Comparison of ENCODE assay signal across 15 cellular contexts in genomic region chr1:206512521-206513180, GRCh38. TPM values are rescaled to one million over a fixed set of nuclear protein-coding genes. Genes with fewer than 3 reads are reported as not detected.
DNase-seq lines count a peak whose midpoint lies in the region; ATAC-seq, FAIRE-seq and TF ChIP-seq lines count a peak whose summit lies in the region.
"Had no signal": no experiment of that assay in that cellular context is flagged by ENCODE, and none has a peak within 500 bp of the region (broad histone marks: within the 10 kb centered on the region; RNA-seq: fewer than 3 reads in every experiment).

No MANE protein-coding gene starts in this region.

- no peak for TF ChIP-seq POLR2A in HCT116 (IDR thresholded peaks at IDR 0.05; ENCODE audit: borderline replicate concordance, extremely low read depth, insufficient read depth, insufficient read length)

- H3K4me3 Mint-ChIP-seq in astrocyte (ENCODE audit: unreplicated experiment), result no peak overlapping the region
- H3K4me3 Mint-ChIP-seq: activated naive CD4-positive, alpha-beta T cell treated with anti-CD3 and anti-CD28 coated beads, Interleukin-2, amount 50 U/mL, for 24 hours; H9; naive B cell; stimulated activated naive B cell treated with anti-CD40 and anti-IgM and Interleukin-4, amounts not matched to agents 10 μg/mL and 1 μg/mL and 100 μg/mL, for 72 hours had no signal

- DNase-seq in HCT116 (ENCODE audit: low read depth, low spot score) (no peak), astrocyte (ENCODE audit: low read depth) (no peak), smooth muscle cell (lab: John Stamatoyannopoulos, UW; ENCODE audit: unreplicated experiment) (no peak), DMS153 (lab: John Stamatoyannopoulos, UW) (no peak), left lobe of liver (ENCODE audit: low spot score) (no peak)
- no peak for DNase-seq in activated CD8-positive, alpha-beta memory T cell treated with anti-CD3 and anti-CD28 coated beads, Interleukin-2, amount 50 U/mL, for 48 hours
- DNase-seq: H9; KBM-7; naive B cell; stimulated activated naive B cell treated with anti-CD40 and anti-IgM and Interleukin-4, amounts not matched to agents 10 μg/mL and 1 μg/mL and 100 μg/mL, for 72 hours; T-helper 1 cell had no signal

- H3K27me3 ChIP-seq in HCT116 (ENCODE audit: insufficient read depth, low read length) (no peaks in the 10 kb centered on the region), astrocyte (ENCODE audit: insufficient read depth, low read length) (peaks cover 33% of the 10 kb centered on the region), liver (ENCODE audit: control insufficient read depth in 4 of 4, insufficient read depth in 4 of 4, low read length in 3 of 4) (no peaks in the 10 kb centered on the region), smooth muscle cell (ENCODE audit: low read depth) (no peaks in the 10 kb centered on the region)

- CTCF ChIA-PET in HCT116 (lab: Charles Lee), result no interaction called here

- H3K36me3 Mint-ChIP-seq in astrocyte (ENCODE audit: low read depth, unreplicated experiment), result no peaks in the 10 kb centered on the region
- H3K36me3 Mint-ChIP-seq: activated naive CD4-positive, alpha-beta T cell treated with anti-CD3 and anti-CD28 coated beads, Interleukin-2, amount 50 U/mL, for 24 hours; naive B cell; stimulated activated naive B cell treated with anti-CD40 and anti-IgM and Interleukin-4, amounts not matched to agents 10 μg/mL and 1 μg/mL and 100 μg/mL, for 72 hours had no signal

- no TSS peak for BruUV-seq in HCT116 (replicated peaks; lab: Mats Ljungman, UMichigan)

- H4K20me1 ChIP-seq in HCT116 (ENCODE audit: insufficient read depth), result no peaks in the 10 kb centered on the region
- peaks cover 7% of the 10 kb centered on the region for H4K20me1 ChIP-seq in astrocyte (ENCODE audit: insufficient read depth, low read length)
- H4K20me1 ChIP-seq in smooth muscle cell (ENCODE audit: low read depth), result no peaks in the 10 kb centered on the region

- H3K27ac ChIP-seq in HCT116 (ENCODE audit: low read depth, low read length), result peak overlapping the region; percentile 56
- H3K27ac ChIP-seq in astrocyte (ENCODE audit: low read depth, low read length), result no peak overlapping the region
- H3K27ac ChIP-seq in liver (ENCODE audit: low read depth in 1 of 2, low read length in 2 of 2), result peak overlapping the region; percentile 32 to 51
- peak overlapping the region; percentile 54 for H3K27ac ChIP-seq in smooth muscle cell (ENCODE audit: low read depth)

- H3K4me1 ChIP-seq in HCT116 (ENCODE audit: control insufficient read depth in 1 of 2, insufficient read depth in 2 of 2, low read length in 2 of 2), result peaks cover 24 to 73% of the 10 kb centered on the region in 2 experiments
- peaks cover 26% of the 10 kb centered on the region for H3K4me1 ChIP-seq in astrocyte (ENCODE audit: insufficient read depth, low read length)
- H3K4me1 ChIP-seq in liver (ENCODE audit: control insufficient read depth in 4 of 4, insufficient read depth in 4 of 4, low read length in 3 of 4), result peaks cover 9 to 64% (median 52%) of the 10 kb centered on the region in 4 donors
- peaks cover 14% of the 10 kb centered on the region for H3K4me1 ChIP-seq in smooth muscle cell (ENCODE audit: low read depth)

- no peak for FAIRE-seq in astrocyte (lab: Jason Lieb, UNC)

- H3K4me2 ChIP-seq in HCT116 (ENCODE audit: low read length) (peak overlapping the region; percentile 82), astrocyte (ENCODE audit: low read length) (peak overlapping the region; percentile 70), smooth muscle cell (peak overlapping the region; percentile 58)

- peak overlapping the region in 1 of 2 experiments; percentile 45; a peak in 1 of 4 replicates for H3K4me3 ChIP-seq in HCT116 (replicated peaks in 1 of 2; ENCODE audit: low read depth in 1 of 2, low read length in 2 of 2)
- no peak overlapping the region for H3K4me3 ChIP-seq in astrocyte (ENCODE audit: insufficient read depth, low read depth, low read length)
- H3K4me3 ChIP-seq in liver (ENCODE audit: low read depth in 1 of 3, low read length in 3 of 3), result no peak overlapping the region
- H3K4me3 ChIP-seq in smooth muscle cell, result no peak overlapping the region

- 83% methylated on average over 11 of the region's 11 CpGs for WGBS in liver
- 89% methylated on average over 11 of the region's 11 CpGs for WGBS in smooth muscle cell (ENCODE audit: low lambda C conversion rate)

- H2AFZ ChIP-seq in HCT116 (ENCODE audit: low read depth, low read length, poor library complexity, severe bottlenecking) (no peak overlapping the region), astrocyte (ENCODE audit: low read depth, low read length) (no peak overlapping the region), smooth muscle cell (ENCODE audit: low read depth) (no peak overlapping the region)

- H3F3A ChIP-seq in smooth muscle cell (ENCODE audit: low read depth), result peaks cover 3% of the 10 kb centered on the region

- TF ChIP-seq RAD21 in HCT116 (IDR thresholded peaks at IDR 0.05; ENCODE audit: low read depth) (no peak), liver (IDR thresholded peaks at IDR 0.05) (no peak)

- H3K4me1 Mint-ChIP-seq in astrocyte (ENCODE audit: low read depth, unreplicated experiment), result peaks cover 15% of the 10 kb centered on the region

- H3K9me3 ChIP-seq in HCT116 (ENCODE audit: control insufficient read depth in 1 of 2, insufficient read depth in 1 of 2, low read depth in 1 of 2, low read length in 2 of 2), result no peaks in the 10 kb centered on the region
- no peaks in the 10 kb centered on the region for H3K9me3 ChIP-seq in astrocyte (ENCODE audit: insufficient read depth, low read depth, low read length)
- no peaks in the 10 kb centered on the region for H3K9me3 ChIP-seq in liver (ENCODE audit: control insufficient read depth in 4 of 4, low read length in 3 of 4)
- no peaks in the 10 kb centered on the region for H3K9me3 ChIP-seq in smooth muscle cell (replicated peaks; ENCODE audit: low read depth)

- H3K27ac Mint-ChIP-seq in astrocyte (ENCODE audit: unreplicated experiment), result no peak overlapping the region
- H3K27ac Mint-ChIP-seq: activated naive CD4-positive, alpha-beta T cell treated with anti-CD3 and anti-CD28 coated beads, Interleukin-2, amount 50 U/mL, for 24 hours; H9; stimulated activated naive B cell treated with anti-CD40 and anti-IgM and Interleukin-4, amounts not matched to agents 10 μg/mL and 1 μg/mL and 100 μg/mL, for 72 hours had no signal

- H3K27me3 Mint-ChIP-seq in astrocyte (ENCODE audit: low read depth, unreplicated experiment), result peaks cover 56% of the 10 kb centered on the region

- no peak for TF ChIP-seq CTCF in HCT116 (IDR thresholded peaks at IDR 0.05 in 2 of 3, conservative IDR thresholded peaks at IDR 0.05 in 1 of 3; ENCODE audit: borderline replicate concordance in 1 of 3, insufficient read depth in 1 of 3, low read depth in 2 of 3, low read length in 2 of 3)
- TF ChIP-seq CTCF in astrocyte (IDR thresholded peaks at IDR 0.05; ENCODE audit: insufficient read depth, low read depth, low read length), result no peak
- TF ChIP-seq CTCF in liver (IDR thresholded peaks at IDR 0.05; ENCODE audit: low read depth, low read length, missing input control), result no peak
- TF ChIP-seq CTCF in smooth muscle cell (IDR thresholded peaks at IDR 0.05; ENCODE audit: borderline replicate concordance, insufficient read depth, poor library complexity, severe bottlenecking), result no peak

- no peaks in the 10 kb centered on the region for H3K9me2 ChIP-seq in HCT116 (ENCODE audit: insufficient read depth)

- H3K36me3 ChIP-seq in HCT116 (ENCODE audit: control insufficient read depth in 1 of 2, insufficient read depth in 2 of 2, low read length in 2 of 2), result no peaks in the 10 kb centered on the region
- H3K36me3 ChIP-seq in astrocyte (ENCODE audit: insufficient read depth, low read length), result no peaks in the 10 kb centered on the region
- no peaks in the 10 kb centered on the region for H3K36me3 ChIP-seq in liver (ENCODE audit: control insufficient read depth in 4 of 4, insufficient read depth in 3 of 4, low read depth in 1 of 4, low read length in 3 of 4)
- H3K36me3 ChIP-seq in smooth muscle cell (ENCODE audit: low read depth), result no peaks in the 10 kb centered on the region

- intact Hi-C loops in HCT116 (cut with micrococcal nuclease), result no loop called here

- RAD21 ChIA-PET in HCT116 (lab: Charles Lee; ENCODE audit: low non-redundant PET in 1 of 2, low total read pairs in 2 of 2, uncharacterized antibody in 2 of 2, unreplicated experiment in 2 of 2), result no interaction called here

- ATAC-seq in HCT116, result peak; percentile 24
- ATAC-seq in GM21367 (IDR thresholded peaks at IDR 0.05; ENCODE audit: unreplicated experiment), result no peak
- ATAC-seq in left lobe of liver, result no peak
- ATAC-seq: activated CD4-positive, CD25-positive, alpha-beta regulatory T cell treated with anti-CD3 and anti-CD28 coated beads, Interleukin-2, amount 50 U/mL, for 24 hours; stimulated activated naive B cell treated with anti-CD40 and anti-IgM and Interleukin-4, amounts not matched to agents 10 μg/mL and 1 μg/mL and 100 μg/mL, for 72 hours had no signal

- no peaks in the 10 kb centered on the region for H3K9me3 Mint-ChIP-seq in astrocyte (ENCODE audit: unreplicated experiment)
- H3K9me3 Mint-ChIP-seq: activated naive CD4-positive, alpha-beta T cell treated with anti-CD3 and anti-CD28 coated beads, Interleukin-2, amount 50 U/mL, for 24 hours; H9; naive B cell; stimulated activated naive B cell treated with anti-CD40 and anti-IgM and Interleukin-4, amounts not matched to agents 10 μg/mL and 1 μg/mL and 100 μg/mL, for 72 hours had no signal

- H3K9ac ChIP-seq in HCT116 (ENCODE audit: low read length) (peak overlapping the region; percentile 58), astrocyte (ENCODE audit: low read length) (no peak overlapping the region), liver (ENCODE audit: low read depth in 1 of 2, low read length in 2 of 2) (no peak overlapping the region), smooth muscle cell (ENCODE audit: low read depth) (no peak overlapping the region)

- H3K79me2 ChIP-seq in HCT116 (ENCODE audit: insufficient read depth, low read length), result no peaks in the 10 kb centered on the region
- no peaks in the 10 kb centered on the region for H3K79me2 ChIP-seq in astrocyte (ENCODE audit: insufficient read depth, low read length)
- H3K79me2 ChIP-seq in smooth muscle cell (ENCODE audit: low read depth), result no peaks in the 10 kb centered on the region

- POLR2A ChIA-PET in HCT116 (lab: Charles Lee), result no interaction called here

TF ChIP-seq in HCT116, 20 proteins besides CTCF, POLR2A, EP300 and RAD21 (continues in another document):
- no peak for TF ChIP-seq CBX3 (IDR thresholded peaks at IDR 0.05; ENCODE audit: low read depth)

RNA-seq across cellular contexts. Expression of gene RASSF5, which starts 5.3 kb away (rescaled TPM):
- total RNA-seq in HCT116 (2021; ENCODE audit: unreplicated experiment), result 5.4 TPM
- 3.9 and 4.5 TPM in 2 replicates for polyA plus RNA-seq in HCT116 (2012)
- 0.43 and 0.53 TPM in 2 replicates for total RNA-seq in astrocyte
- 10 to 100 TPM in 1 of 2 donors, 1 to 10 TPM in 1; 5.8 to 10.0 TPM for total RNA-seq in liver
- 1 to 10 TPM; 4.8 to 5.2 TPM for polyA plus RNA-seq in liver
- 1.3 and 2.6 TPM in 2 replicates for total RNA-seq in smooth muscle cell
- 1.6 and 3.3 TPM in 2 replicates for polyA plus RNA-seq in smooth muscle cell
- total RNA-seq in left lobe of liver, result 13.1 TPM

RNA-seq across cellular contexts. Expression of gene IKBKE, which starts 42.4 kb away (rescaled TPM):
- total RNA-seq in HCT116 (2021; ENCODE audit: unreplicated experiment) (5.1 TPM), astrocyte (15.5 and 17.0 TPM in 2 replicates), liver (1 to 10 TPM; 2.0 to 3.9 TPM), smooth muscle cell (4.0 and 6.2 TPM in 2 replicates), left lobe of liver (1.3 TPM)
- 3.5 TPM in 2 replicates for polyA plus RNA-seq in HCT116 (2012)
- polyA plus RNA-seq in liver (1 to 10 TPM in 1 of 2 donors, under 1 TPM in 1; 0.81 to 1.1 TPM), smooth muscle cell (8.5 and 9.7 TPM in 2 replicates)
